9 cellular contexts compared by ENCODE assay signal in the genomic region with DNA sequence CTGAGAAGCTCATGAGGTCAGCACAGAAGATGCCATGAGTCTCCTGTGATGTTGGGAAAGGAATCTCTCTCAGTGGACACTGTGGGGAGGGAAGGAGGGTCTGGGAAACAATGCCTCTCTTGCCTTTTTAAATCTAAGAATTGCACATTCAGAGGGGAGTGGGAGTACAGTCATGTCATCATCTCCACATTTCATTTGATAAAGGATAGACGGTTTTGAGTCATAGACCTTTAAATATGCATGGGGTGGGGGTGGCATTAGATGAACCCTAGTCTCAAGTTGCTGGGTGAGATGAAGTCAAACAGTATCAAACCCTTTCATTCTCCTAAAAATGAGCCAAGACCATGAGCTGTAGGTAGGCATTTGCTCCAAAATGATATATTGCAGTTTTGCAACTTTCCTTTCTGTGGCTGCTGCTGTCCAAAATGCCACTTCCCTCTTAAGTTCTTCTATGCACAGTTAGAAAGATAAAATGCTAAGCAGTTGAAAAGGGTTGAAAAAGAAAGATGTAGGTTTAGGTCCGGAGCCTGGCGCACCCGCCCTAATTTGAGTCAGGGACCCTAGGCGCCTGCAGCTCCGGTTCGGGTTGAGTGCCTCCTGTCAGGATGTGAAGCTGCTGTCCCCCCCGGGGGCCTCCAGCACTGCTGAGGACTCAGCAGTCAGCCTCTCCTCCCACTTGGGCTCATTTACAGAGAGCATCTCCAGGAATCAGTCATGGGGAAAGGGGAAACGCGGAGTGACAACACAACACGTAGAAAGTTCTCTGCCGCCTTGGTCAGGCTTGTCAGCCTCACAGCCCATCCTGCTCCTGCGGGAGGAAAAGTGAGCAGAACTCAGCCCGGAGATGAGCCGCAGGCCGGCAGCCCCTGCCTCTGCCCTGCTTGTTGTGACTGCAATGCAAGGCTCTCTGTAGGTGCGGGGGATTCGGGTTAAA.
DNase-seq lines count a peak whose midpoint lies in the region; ATAC-seq and TF ChIP-seq lines count a peak whose summit lies in the region.
"Had no signal": no experiment of that assay in that cellular context is flagged by ENCODE, and none has a peak within 500 bp of the region (broad histone marks: within the 10 kb centered on the region; RNA-seq: fewer than 3 reads in every experiment).

No MANE protein-coding gene starts in this region.

- ATAC-seq in activated naive CD8-positive, alpha-beta T cell treated with anti-CD3 and anti-CD28 coated beads, Interleukin-2, amount 50 U/mL, for 24 hours, result peak; percentile 69
- ATAC-seq in lower lobe of right lung, result peak; percentile 46 to 55

- DNase-seq in activated T-cell treated with anti-CD3 and anti-CD28 coated beads for 1 hour (ENCODE audit: low read depth) (peak; percentile 19), activated T-cell treated with anti-CD3 and anti-CD28 coated beads for 4 hours (no peak), SJSA1 (ENCODE audit: low read depth in 1 of 2, low spot score in 2 of 2) (peak in 1 of 2 experiments; percentile 16), lower lobe of right lung (peak; percentile 55), NCI-H2107 (lab: John Stamatoyannopoulos, UW) (no peak), HuH-7.5 (ENCODE audit: low spot score) (no peak)
- peak; percentile 44 for DNase-seq in activated naive CD8-positive, alpha-beta T cell treated with anti-CD3 and anti-CD28 coated beads, Interleukin-2, amount 50 U/mL, for 24 hours

- H3K4me1 ChIP-seq in SJSA1 (replicated peaks) (peaks cover 30% of the 10 kb centered on the region), lower lobe of right lung (peaks cover 20% of the 10 kb centered on the region)

- H3K4me3 Mint-ChIP-seq in activated naive CD8-positive, alpha-beta T cell treated with anti-CD3 and anti-CD28 coated beads, Interleukin-2, amount 50 U/mL, for 24 hours, result peak overlapping the region; percentile 78
- peak overlapping the region; percentile 84 for H3K4me3 Mint-ChIP-seq in stimulated activated naive CD8-positive, alpha-beta T cell treated with anti-CD3 and anti-CD28 coated beads, Interleukin-15, Interleukin-2, amounts not matched to agents 100 ng/mL and 50 ng/mL, for 24 hours

- H3K27ac ChIP-seq in SJSA1, result peak overlapping the region; percentile 12; the same call in 1 of the 2 replicates
- H3K27ac ChIP-seq in lower lobe of right lung, result peak overlapping the region; percentile 78
- H3K27ac ChIP-seq: C4-2B had no signal

- intact Hi-C loops in lower lobe of right lung (cut with DNase I), result no loop called here

- H3K4me1 Mint-ChIP-seq in activated naive CD8-positive, alpha-beta T cell treated with anti-CD3 and anti-CD28 coated beads, Interleukin-2, amount 50 U/mL, for 24 hours, result peaks cover 47% of the 10 kb centered on the region
- H3K4me1 Mint-ChIP-seq in stimulated activated naive CD8-positive, alpha-beta T cell treated with anti-CD3 and anti-CD28 coated beads, Interleukin-15, Interleukin-2, amounts not matched to agents 100 ng/mL and 50 ng/mL, for 24 hours (ENCODE audit: low read depth), result peaks cover 51% of the 10 kb centered on the region

- TF ChIP-seq CTCF in lower lobe of right lung (IDR thresholded peaks at IDR 0.05), result no peak

- H3K4me3 ChIP-seq in SJSA1 (peak overlapping the region; percentile 19), lower lobe of right lung (peak overlapping the region; percentile 48)

- H3K36me3 ChIP-seq in SJSA1 (no peaks in the 10 kb centered on the region), lower lobe of right lung (no peaks in the 10 kb centered on the region)

- H3K36me3 Mint-ChIP-seq in activated naive CD8-positive, alpha-beta T cell treated with anti-CD3 and anti-CD28 coated beads, Interleukin-2, amount 50 U/mL, for 24 hours (ENCODE audit: low read depth), result no peaks in the 10 kb centered on the region
- H3K36me3 Mint-ChIP-seq in stimulated activated naive CD8-positive, alpha-beta T cell treated with anti-CD3 and anti-CD28 coated beads, Interleukin-15, Interleukin-2, amounts not matched to agents 100 ng/mL and 50 ng/mL, for 24 hours (ENCODE audit: low read depth), result no peaks in the 10 kb centered on the region

- H3K9me3 ChIP-seq in SJSA1 (replicated peaks) (no peaks in the 10 kb centered on the region), lower lobe of right lung (no peaks in the 10 kb centered on the region)

- H3K9me3 Mint-ChIP-seq in activated naive CD8-positive, alpha-beta T cell treated with anti-CD3 and anti-CD28 coated beads, Interleukin-2, amount 50 U/mL, for 24 hours, result no peaks in the 10 kb centered on the region
- no peaks in the 10 kb centered on the region for H3K9me3 Mint-ChIP-seq in stimulated activated naive CD8-positive, alpha-beta T cell treated with anti-CD3 and anti-CD28 coated beads, Interleukin-15, Interleukin-2, amounts not matched to agents 100 ng/mL and 50 ng/mL, for 24 hours

- H3K27ac Mint-ChIP-seq in activated naive CD8-positive, alpha-beta T cell treated with anti-CD3 and anti-CD28 coated beads, Interleukin-2, amount 50 U/mL, for 24 hours, result peak overlapping the region; percentile 68
- H3K27ac Mint-ChIP-seq in stimulated activated naive CD8-positive, alpha-beta T cell treated with anti-CD3 and anti-CD28 coated beads, Interleukin-15, Interleukin-2, amounts not matched to agents 100 ng/mL and 50 ng/mL, for 24 hours, result peak overlapping the region; percentile 82

- no peaks in the 10 kb centered on the region for H3K27me3 Mint-ChIP-seq in activated naive CD8-positive, alpha-beta T cell treated with anti-CD3 and anti-CD28 coated beads, Interleukin-2, amount 50 U/mL, for 24 hours
- no peaks in the 10 kb centered on the region for H3K27me3 Mint-ChIP-seq in stimulated activated naive CD8-positive, alpha-beta T cell treated with anti-CD3 and anti-CD28 coated beads, Interleukin-15, Interleukin-2, amounts not matched to agents 100 ng/mL and 50 ng/mL, for 24 hours

- H3K27me3 ChIP-seq in SJSA1 (replicated peaks) (no peaks in the 10 kb centered on the region), lower lobe of right lung (ENCODE audit: low read depth) (no peaks in the 10 kb centered on the region)

Comparison
In these comparisons a context has a peak if more than half of its experiments do, and no peak if none do; other contexts are left out.
1. DNase-seq: peak in activated T-cell treated with anti-CD3 and anti-CD28 coated beads for 1 hour (single experiment), activated naive CD8-positive, alpha-beta T cell treated with anti-CD3 and anti-CD28 coated beads, Interleukin-2, amount 50 U/mL, for 24 hours (single experiment) and lower lobe of right lung (single experiment); none in activated T-cell treated with anti-CD3 and anti-CD28 coated beads for 4 hours (single experiment), NCI-H2107 (single experiment) and HuH-7.5 (single experiment).